1 cellular context compared by ENCODE assay signal in the genomic region with DNA sequence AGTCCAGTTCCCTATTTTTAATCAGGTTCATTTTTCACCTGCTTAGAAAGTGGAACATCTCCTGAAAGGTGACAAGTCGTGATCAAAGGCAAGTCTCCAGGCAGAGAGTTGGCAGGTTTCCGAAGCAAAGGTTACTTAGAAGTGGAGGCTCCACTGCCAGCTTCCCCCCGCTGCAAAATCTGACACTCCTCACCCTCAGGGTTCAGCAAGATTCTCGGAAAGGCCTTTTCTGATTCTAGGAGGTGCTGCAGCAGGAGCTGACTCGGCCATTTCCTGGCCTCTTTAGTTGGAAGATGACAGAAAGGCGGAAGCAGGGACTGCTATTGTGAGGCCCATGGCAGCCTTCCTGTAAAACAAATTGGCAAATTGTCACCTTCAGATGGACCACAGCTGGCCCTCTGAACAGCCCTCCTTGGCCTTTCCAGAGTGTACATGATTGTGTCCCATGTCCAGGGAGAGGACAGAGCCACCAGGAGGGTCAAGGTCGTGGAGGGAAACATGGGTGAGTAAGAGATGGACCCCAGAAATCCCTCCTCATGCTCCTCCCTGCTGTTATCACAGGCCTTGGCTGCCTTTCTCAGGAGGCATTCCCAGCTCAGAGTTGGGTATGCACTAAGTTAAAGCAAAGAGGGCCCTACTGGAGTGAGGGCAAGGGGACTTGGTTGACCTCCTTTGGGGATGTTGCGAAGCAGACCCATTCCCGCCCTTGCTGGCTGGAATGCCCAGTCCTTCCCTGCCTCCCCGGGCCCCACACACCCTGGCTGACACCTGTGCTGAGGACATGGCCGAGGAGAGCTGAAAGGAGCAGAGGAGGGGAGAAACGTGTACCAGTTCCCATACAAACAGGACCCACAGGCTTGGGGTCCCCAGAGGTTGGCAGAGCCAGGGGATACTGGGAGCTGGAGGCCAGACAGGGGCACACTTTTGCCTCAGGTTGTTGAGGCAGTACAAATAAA.
TF ChIP-seq lines count a peak whose summit lies in the region.

No MANE protein-coding gene starts in this region.

TF ChIP-seq in IMR-90, 13 proteins besides CTCF, POLR2A, EP300 and RAD21 (continued from another document):
- TF ChIP-seq, protein P1, sequence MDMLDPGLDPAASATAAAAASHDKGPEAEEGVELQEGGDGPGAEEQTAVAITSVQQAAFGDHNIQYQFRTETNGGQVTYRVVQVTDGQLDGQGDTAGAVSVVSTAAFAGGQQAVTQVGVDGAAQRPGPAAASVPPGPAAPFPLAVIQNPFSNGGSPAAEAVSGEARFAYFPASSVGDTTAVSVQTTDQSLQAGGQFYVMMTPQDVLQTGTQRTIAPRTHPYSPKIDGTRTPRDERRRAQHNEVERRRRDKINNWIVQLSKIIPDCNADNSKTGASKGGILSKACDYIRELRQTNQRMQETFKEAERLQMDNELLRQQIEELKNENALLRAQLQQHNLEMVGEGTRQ (IDR thresholded peaks at IDR 0.05; ENCODE audit: low read depth, low read length), result no peak
- no peak for TF ChIP-seq NFE2L2 (IDR thresholded peaks at IDR 0.05; ENCODE audit: low read depth, low read length)
